Comparison of ENCODE assay signal across 8 cellular contexts in genomic region chr3:89098964-89099585, GRCh38. TPM values are rescaled to one million over a fixed set of nuclear protein-coding genes. Genes with fewer than 3 reads are reported as not detected.
A peak's percentile ranks its signal among the peaks of the same experiment; 100 is the strongest.
DNase-seq lines count a peak whose midpoint lies in the region; ATAC-seq and TF ChIP-seq lines count a peak whose summit lies in the region.

No MANE protein-coding gene starts in this region.

- no peak overlapping the region for H3K27ac Mint-ChIP-seq in stimulated activated memory B cell treated with anti-CD40 and anti-IgM and Interleukin-4, amounts not matched to agents 10 μg/mL and 1 μg/mL and 100 μg/mL, for 72 hours

- no peaks in the 10 kb centered on the region for H3K36me3 Mint-ChIP-seq in stimulated activated memory B cell treated with anti-CD40 and anti-IgM and Interleukin-4, amounts not matched to agents 10 μg/mL and 1 μg/mL and 100 μg/mL, for 72 hours

- CTCF ChIA-PET in HEK293T (lab: Yijun Ruan, JAX), result no interaction called here

- ATAC-seq in mucosa of descending colon, result peak; percentile 77
- no peak for ATAC-seq in stimulated activated memory B cell treated with anti-CD40 and anti-IgM and Interleukin-4, amounts not matched to agents 10 μg/mL and 1 μg/mL and 100 μg/mL, for 72 hours

- TF ChIP-seq CTCF in GM12874 (IDR thresholded peaks at IDR 0.05; ENCODE audit: insufficient read depth, low read depth, low read length) (peak; percentile 80), mucosa of descending colon (IDR thresholded peaks at IDR 0.05) (peak; percentile 88)

- POLR2A ChIA-PET in HEK293T (lab: Yijun Ruan, JAX), result no interaction called here

- no peak overlapping the region for H3K4me3 ChIP-seq in mucosa of descending colon

- no peaks in the 10 kb centered on the region for H3K9me3 ChIP-seq in mucosa of descending colon

- H3K4me1 Mint-ChIP-seq in stimulated activated memory B cell treated with anti-CD40 and anti-IgM and Interleukin-4, amounts not matched to agents 10 μg/mL and 1 μg/mL and 100 μg/mL, for 72 hours, result no peaks in the 10 kb centered on the region

- no peaks in the 10 kb centered on the region for H3K4me1 ChIP-seq in mucosa of descending colon (ENCODE audit: low read depth)

- no peak overlapping the region for H3K4me3 Mint-ChIP-seq in stimulated activated memory B cell treated with anti-CD40 and anti-IgM and Interleukin-4, amounts not matched to agents 10 μg/mL and 1 μg/mL and 100 μg/mL, for 72 hours

- peak; percentile 63 for DNase-seq in AG08395 (ENCODE audit: low spot score)
- DNase-seq in HEK293T (ENCODE audit: extremely low spot score), result peak; percentile 56
- peak; percentile 71 for DNase-seq in LoVo (ENCODE audit: low spot score)
- DNase-seq in SKM-1 treated with dmso at 0.1 percent for 144 hours (lab: John Stamatoyannopoulos, UW; ENCODE audit: unreplicated experiment), result peak; percentile 9
- peak; percentile 61 for DNase-seq in ecto neural progenitor cell (ENCODE audit: low spot score)
- peak in 2 of 3 donors; percentile 25 to 45 for DNase-seq in mucosa of descending colon

- intact Hi-C loops in mucosa of descending colon (cut with DNase I, micrococcal nuclease), result loop anchor here in 1 of 2 donors (10.0 kb wide), 1 partner anchor 894 kb away; no protein-coding TSS in a partner anchor

- H3K36me3 ChIP-seq in mucosa of descending colon (ENCODE audit: low read depth), result no peaks in the 10 kb centered on the region

- H3K9me3 Mint-ChIP-seq in stimulated activated memory B cell treated with anti-CD40 and anti-IgM and Interleukin-4, amounts not matched to agents 10 μg/mL and 1 μg/mL and 100 μg/mL, for 72 hours, result no peaks in the 10 kb centered on the region

- no peaks in the 10 kb centered on the region for H3K27me3 Mint-ChIP-seq in stimulated activated memory B cell treated with anti-CD40 and anti-IgM and Interleukin-4, amounts not matched to agents 10 μg/mL and 1 μg/mL and 100 μg/mL, for 72 hours

TF ChIP-seq in HEK293T, 16 proteins besides CTCF, POLR2A, EP300 and RAD21:
- TF ChIP-seq FOXA1 (IDR thresholded peaks at IDR 0.05) (no peak), ELF4 (IDR thresholded peaks at IDR 0.05) (no peak), ARNT (IDR thresholded peaks at IDR 0.05) (no peak), BHLHE40 (IDR thresholded peaks at IDR 0.05; ENCODE audit: borderline replicate concordance) (no peak), FOXK2 (IDR thresholded peaks at IDR 0.05) (no peak), L3MBTL2 (conservative IDR thresholded peaks at IDR 0.05) (no peak), FOXM1 (IDR thresholded peaks at IDR 0.05; ENCODE audit: borderline replicate concordance) (no peak), CTBP1 (IDR thresholded peaks at IDR 0.05; ENCODE audit: borderline replicate concordance) (no peak), ZNF384 (IDR thresholded peaks at IDR 0.05) (no peak), PKNOX1 (IDR thresholded peaks at IDR 0.05) (no peak), HDGF (IDR thresholded peaks at IDR 0.05; ENCODE audit: borderline replicate concordance) (no peak), TARDBP (IDR thresholded peaks at IDR 0.05) (no peak), LEF1 (IDR thresholded peaks at IDR 0.05; ENCODE audit: borderline replicate concordance) (no peak), NFRKB (IDR thresholded peaks at IDR 0.05) (no peak)
TF ChIP-seq in HEK293T: peak in this region for 0.

RNA-seq across cellular contexts. Expression of gene EPHA3, which starts 8.3 kb away (rescaled TPM):
- 1 to 10 TPM; 1.0 to 6.6 (median 2.0) TPM for total RNA-seq in mucosa of descending colon

Comparison
In these comparisons a context has a peak if more than half of its experiments do, and no peak if none do; other contexts are left out.
1. DNase-seq: peak in every context shown above with its lines; median percentile 71 in LoVo; 63 in AG08395; 61 in ecto neural progenitor cell; 56 in HEK293T; 35 in mucosa of descending colon; 9 in SKM-1 treated with dmso at 0.1 percent for 144 hours.